ENCODE assay signal across 13 cellular contexts in genomic region chr22:29312218-29313125, GRCh38. TPM values are rescaled to one million over a fixed set of nuclear protein-coding genes. Genes with fewer than 3 reads are reported as not detected.
DNase-seq lines count a peak whose midpoint lies in the region; ATAC-seq and TF ChIP-seq lines count a peak whose summit lies in the region.
"Had no signal": no experiment of that assay in that cellular context is flagged by ENCODE, and none has a peak within 500 bp of the region (broad histone marks: within the 10 kb centered on the region; RNA-seq: fewer than 3 reads in every experiment).

No MANE protein-coding gene starts in this region.

- POLR2A ChIA-PET in SK-N-SH (lab: Yijun Ruan, JAX): no interaction called here

- H3K36me3 ChIP-seq in SK-N-SH (replicated peaks in 1 of 2; ENCODE audit: control insufficient read depth in 1 of 2, insufficient read depth in 2 of 2, low read length in 1 of 2) (peaks cover 6 to 7% of the 10 kb centered on the region in 2 experiments), RWPE2 (ENCODE audit: low read depth) (no peaks in the 10 kb centered on the region), rectal smooth muscle tissue (ENCODE audit: control insufficient read depth, insufficient read depth, low read length) (no peaks in the 10 kb centered on the region)

- H3K9me3 Mint-ChIP-seq in glutamatergic neuron (ENCODE audit: unreplicated experiment): peaks cover 8% of the 10 kb centered on the region
- H3K9me3 Mint-ChIP-seq: activated CD8-positive, alpha-beta T cell treated with anti-CD3 and anti-CD28 coated beads for 36 hours had no signal

- no peak overlapping the region for H3K4me2 ChIP-seq in SK-N-SH

- no peaks in the 10 kb centered on the region for H3F3A ChIP-seq in SK-N-SH (replicated peaks; ENCODE audit: insufficient read depth)

- no peak for TF ChIP-seq RAD21 in SK-N-SH (IDR thresholded peaks at IDR 0.05; ENCODE audit: low read length)

- H3K4me1 Mint-ChIP-seq in glutamatergic neuron (ENCODE audit: low read depth, unreplicated experiment): peaks cover 13% of the 10 kb centered on the region

- 99% methylated on average over 12 of the region's 25 CpGs for WGBS in SK-N-SH (ENCODE audit: low lambda C conversion rate)

- no peaks in the 10 kb centered on the region for H3K9me2 ChIP-seq in SK-N-SH

- H3K4me1 ChIP-seq in SK-N-SH (ENCODE audit: control insufficient read depth in 1 of 2, insufficient read depth in 2 of 2, low read depth in 1 of 2, low read length in 1 of 2): peaks cover 18 to 34% of the 10 kb centered on the region in 2 experiments; a peak in 3 of 4 replicates
- peaks cover 22% of the 10 kb centered on the region for H3K4me1 ChIP-seq in RWPE2 (ENCODE audit: insufficient read depth, poor library complexity, severe bottlenecking)
- H3K4me1 ChIP-seq in rectal smooth muscle tissue (ENCODE audit: control insufficient read depth, insufficient read depth, low read length): peaks cover 41% of the 10 kb centered on the region

- H3K27me3 ChIP-seq in SK-N-SH (ENCODE audit: insufficient read depth) (peaks cover 21% of the 10 kb centered on the region), RWPE2 (ENCODE audit: insufficient read depth, poor library complexity, severe bottlenecking) (peaks cover 31% of the 10 kb centered on the region), rectal smooth muscle tissue (ENCODE audit: control insufficient read depth, insufficient read depth, low read length) (peaks cover 29% of the 10 kb centered on the region)

- H2AFZ ChIP-seq in SK-N-SH (ENCODE audit: low read depth): no peak overlapping the region

- H3K79me2 ChIP-seq in SK-N-SH (ENCODE audit: insufficient read depth): peaks cover 26% of the 10 kb centered on the region

- DNase-seq in SK-N-SH (peak; percentile 29), RWPE2 (ENCODE audit: low spot score) (peak; percentile 60), glutamatergic neuron (no peak), GM03348 (ENCODE audit: low spot score) (no peak), A172 (ENCODE audit: low spot score) (no peak)
- DNase-seq: Kasumi-1, NCI-H1436 had no signal

- no peak for TF ChIP-seq CTCF in SK-N-SH (IDR thresholded peaks at IDR 0.05)
- no peak for TF ChIP-seq CTCF in RWPE2 (IDR thresholded peaks at IDR 0.05; ENCODE audit: poor library complexity, severe bottlenecking)
- TF ChIP-seq CTCF in glutamatergic neuron (IDR thresholded peaks at IDR 0.05; ENCODE audit: partially characterized antibody, unreplicated experiment): no peak

- ATAC-seq in SK-N-SH treated with all-trans-retinoic acid at 6 μM for 48 hours (no peak), RWPE2 (ENCODE audit: low read depth) (no peak), HG03097 (IDR thresholded peaks at IDR 0.05; ENCODE audit: low FRiP score, unreplicated experiment) (no peak)

- H3K4me3 Mint-ChIP-seq in glutamatergic neuron (ENCODE audit: unreplicated experiment): peak overlapping the region; percentile 61
- H3K4me3 Mint-ChIP-seq: activated CD8-positive, alpha-beta T cell treated with anti-CD3 and anti-CD28 coated beads for 36 hours had no signal

- H3K4me3 ChIP-seq in SK-N-SH (ENCODE audit: low read depth in 2 of 2, low read length in 1 of 2) (no peak overlapping the region), RWPE2 (ENCODE audit: severe bottlenecking) (no peak overlapping the region), rectal smooth muscle tissue (ENCODE audit: low read length) (peak overlapping the region; percentile 21)
- H3K4me3 ChIP-seq: A549 had no signal

- H3K27ac Mint-ChIP-seq in glutamatergic neuron (ENCODE audit: unreplicated experiment): no peak overlapping the region
- H3K27ac Mint-ChIP-seq: activated CD8-positive, alpha-beta T cell treated with anti-CD3 and anti-CD28 coated beads for 36 hours had no signal

- CTCF ChIA-PET in SK-N-SH (lab: Yijun Ruan, JAX): interaction anchor here (0.5 to 4.5 kb wide), 14 partner anchors 9 to 104 kb away, joined by 3 to 35 read pairs (median 5); no protein-coding TSS in a partner anchor

- H3K27ac ChIP-seq in SK-N-SH (ENCODE audit: low read depth in 2 of 2, low read length in 1 of 2) (no peak overlapping the region), RWPE2 (ENCODE audit: poor library complexity, severe bottlenecking) (no peak overlapping the region), rectal smooth muscle tissue (ENCODE audit: low read depth, low read length) (no peak overlapping the region)

- peaks cover 16% of the 10 kb centered on the region for H3K36me3 Mint-ChIP-seq in glutamatergic neuron (ENCODE audit: unreplicated experiment)
- H3K36me3 Mint-ChIP-seq: CD4-positive, alpha-beta memory T cell had no signal

- H3K9me3 ChIP-seq in SK-N-SH: no peaks in the 10 kb centered on the region
- no peaks in the 10 kb centered on the region for H3K9me3 ChIP-seq in RWPE2 (ENCODE audit: severe bottlenecking)
- H3K9me3 ChIP-seq: A549 had no signal

- peaks cover 22% of the 10 kb centered on the region for H3K27me3 Mint-ChIP-seq in glutamatergic neuron (ENCODE audit: unreplicated experiment)

- no peak for TF ChIP-seq EP300 in SK-N-SH (IDR thresholded peaks at IDR 0.05; ENCODE audit: borderline replicate concordance in 1 of 2, low read depth in 1 of 2, low read length in 1 of 2)

- H4K20me1 ChIP-seq in SK-N-SH (ENCODE audit: insufficient read depth): peaks cover 18% of the 10 kb centered on the region; the same call in 1 of the 2 replicates

- H3K9ac ChIP-seq in SK-N-SH (no peak overlapping the region), rectal smooth muscle tissue (ENCODE audit: low read length) (no peak overlapping the region)

TF ChIP-seq in SK-N-SH, 30 proteins besides CTCF, POLR2A, EP300 and RAD21 (continues in another document):
- TF ChIP-seq RFX5 (IDR thresholded peaks at IDR 0.05; ENCODE audit: low read length): no peak
- TF ChIP-seq USF2 (IDR thresholded peaks at IDR 0.05; ENCODE audit: borderline replicate concordance, low read depth, low read length): no peak
- no peak for TF ChIP-seq GATA2 (CRISPR knock-in tag; IDR thresholded peaks at IDR 0.05)
- TF ChIP-seq JUND (IDR thresholded peaks at IDR 0.05): no peak
- TF ChIP-seq ELF1 (IDR thresholded peaks at IDR 0.05): no peak
- TF ChIP-seq MXI1 (IDR thresholded peaks at IDR 0.05; ENCODE audit: low read depth, low read length): no peak

TF ChIP-seq in SK-N-SH treated with all-trans-retinoic acid at 6 μM for 48 hours, 23 proteins besides CTCF, POLR2A, EP300 and RAD21 (continues in another document):
- no peak for TF ChIP-seq BACH2 (CRISPR knock-in tag; IDR thresholded peaks at IDR 0.05; ENCODE audit: borderline replicate concordance)
- no peak for TF ChIP-seq OSR1 (CRISPR knock-in tag; IDR thresholded peaks at IDR 0.05)
- TF ChIP-seq TCF4 (CRISPR knock-in tag; IDR thresholded peaks at IDR 0.05; ENCODE audit: borderline replicate concordance): no peak
- TF ChIP-seq CSDC2 (CRISPR knock-in tag; IDR thresholded peaks at IDR 0.05): no peak
- TF ChIP-seq SNAI2 (CRISPR knock-in tag; IDR thresholded peaks at IDR 0.05): no peak
- no peak for TF ChIP-seq GLIS3 (CRISPR knock-in tag; IDR thresholded peaks at IDR 0.05)
- no peak for TF ChIP-seq ESRRG (CRISPR knock-in tag; IDR thresholded peaks at IDR 0.05)
- no peak for TF ChIP-seq POU6F1 (CRISPR knock-in tag; IDR thresholded peaks at IDR 0.05; ENCODE audit: borderline replicate concordance, low read depth)
- TF ChIP-seq ZC3H10 (CRISPR knock-in tag; IDR thresholded peaks at IDR 0.05): no peak

RNA-seq across cellular contexts. Expression of gene RASL10A, which starts 3.0 kb away (rescaled TPM):
- 0.18 and 0.36 TPM in 2 replicates for polyA plus RNA-seq in SK-N-SH (2012; rRNA removed)
- polyA plus RNA-seq in SK-N-SH (2012; cell fraction: cytosol; rRNA removed): 0.04 TPM in 1 of 2 replicates, not detected in the other
- polyA plus RNA-seq in SK-N-SH (2012; cell fraction: nucleus; rRNA removed): 2.7 and 4.2 TPM in 2 replicates
- 1.3 TPM for total RNA-seq in glutamatergic neuron (ENCODE audit: unreplicated experiment)
- not detected in 2 replicates for total RNA-seq in A172 (2014; rRNA removed; shearing (Covaris generic))
- polyA plus RNA-seq: CD4-positive, alpha-beta memory T cell had no signal

RNA-seq across cellular contexts. Expression of gene GAS2L1, which starts 6.0 kb away (rescaled TPM):
- polyA plus RNA-seq in SK-N-SH (2012; rRNA removed): 16.8 and 21.8 TPM in 2 replicates
- 9.2 and 14.9 TPM in 2 replicates for polyA plus RNA-seq in SK-N-SH (2012; cell fraction: cytosol; rRNA removed)
- polyA plus RNA-seq in SK-N-SH (2012; cell fraction: nucleus; rRNA removed): 40.3 and 60.8 TPM in 2 replicates
- 10.3 TPM for total RNA-seq in glutamatergic neuron (ENCODE audit: unreplicated experiment)
- total RNA-seq in A172 (2014; rRNA removed; shearing (Covaris generic)): 27.5 and 32.1 TPM in 2 replicates

RNA-seq across cellular contexts. Expression of gene EWSR1, which starts 44.4 kb away (rescaled TPM):
- 173 and 234 TPM in 2 replicates for polyA plus RNA-seq in SK-N-SH (2012; rRNA removed)
- 103 and 111 TPM in 2 replicates for polyA plus RNA-seq in SK-N-SH (2012; cell fraction: cytosol; rRNA removed)
- polyA plus RNA-seq in SK-N-SH (2012; cell fraction: nucleus; rRNA removed): 442 and 643 TPM in 2 replicates
- total RNA-seq in glutamatergic neuron (ENCODE audit: unreplicated experiment): 355 TPM
- 146 and 168 TPM in 2 replicates for total RNA-seq in A172 (2014; rRNA removed; shearing (Covaris generic))

RNA-seq across cellular contexts. Expression of gene RHBDD3, which starts 44.7 kb away (rescaled TPM):
- polyA plus RNA-seq in SK-N-SH (2012; rRNA removed): 19.0 and 23.0 TPM in 2 replicates
- polyA plus RNA-seq in SK-N-SH (2012; cell fraction: cytosol; rRNA removed): 7.0 and 12.1 TPM in 2 replicates
- polyA plus RNA-seq in SK-N-SH (2012; cell fraction: nucleus; rRNA removed): 47.6 and 71.1 TPM in 2 replicates
- total RNA-seq in glutamatergic neuron (ENCODE audit: unreplicated experiment): 50.4 TPM
- total RNA-seq in A172 (2014; rRNA removed; shearing (Covaris generic)): 15.3 and 19.3 TPM in 2 replicates

Comparison
In these comparisons a context has a peak if more than half of its experiments do, and no peak if none do; other contexts are left out.
1. DNase-seq: peak in SK-N-SH (single experiment) and RWPE2 (single experiment); none in glutamatergic neuron (single experiment), GM03348 (single experiment) and A172 (single experiment).